ENCODE assay signal across 21 cellular contexts in genomic region chr17:892958-893357, GRCh38.
A peak's percentile ranks its signal among the peaks of the same experiment; 100 is the strongest.
DNase-seq lines count a peak whose midpoint lies in the region; ATAC-seq, FAIRE-seq and TF ChIP-seq lines count a peak whose summit lies in the region.
"Had no signal": no experiment of that assay in that cellular context is flagged by ENCODE, and none has a peak within 500 bp of the region (broad histone marks: within the 10 kb centered on the region; RNA-seq: fewer than 3 reads in every experiment).

No MANE protein-coding gene starts in this region.

- no peak for TF ChIP-seq POLR2A in gastrocnemius medialis (IDR thresholded peaks at IDR 0.05)

- TF ChIP-seq CTCF in keratinocyte (optimal IDR thresholded peaks at IDR 0.05 in 1 of 3, IDR thresholded peaks at IDR 0.05 in 1 of 3, conservative IDR thresholded peaks at IDR 0.05 in 1 of 3; ENCODE audit: extremely low read depth in 1 of 3, insufficient read depth in 2 of 3, low read length in 3 of 3) (no peak), gastrocnemius medialis (IDR thresholded peaks at IDR 0.05 in 4 of 5, conservative IDR thresholded peaks at IDR 0.05 in 1 of 5) (no peak)

- H3K4me1 ChIP-seq in keratinocyte (ENCODE audit: control insufficient read depth, extremely low read depth, insufficient read depth, low read length) (peaks cover 9% of the 10 kb centered on the region), gastrocnemius medialis (peaks cover 18 to 28% of the 10 kb centered on the region in 2 donors)

- H3K9ac ChIP-seq in keratinocyte (ENCODE audit: control insufficient read depth, extremely low read depth, insufficient read depth, low read length): peak overlapping the region; percentile 22
- H3K9ac ChIP-seq: BLaER1 treated with 17β-estradiol and CSF1 and Interleukin-3, amounts not matched to agents 10 nM and 100 nM; GM23248 had no signal

- H3K4me2 ChIP-seq in keratinocyte (ENCODE audit: control insufficient read depth, extremely low read depth, insufficient read depth, low read depth, low read length): peak overlapping the region; percentile 5

- no peaks in the 10 kb centered on the region for H3K9me1 ChIP-seq in keratinocyte (ENCODE audit: control insufficient read depth, extremely low read depth, insufficient read depth, low read length)

- intact Hi-C loops in left ventricle myocardium superior (cut with micrococcal nuclease): no loop called here
- intact Hi-C loops in Right ventricle myocardium inferior (cut with DNase I): no loop called here
- intact Hi-C loops in gastrocnemius medialis (cut with DNase I; ENCODE audit: low total_unique reads): no loop called here

- H3K27ac ChIP-seq in keratinocyte (ENCODE audit: control insufficient read depth, insufficient read depth, low read length) (no peak overlapping the region), gastrocnemius medialis (peak overlapping the region in 3 of 4 donors; percentile 26 to 50 (median 33))
- H3K27ac ChIP-seq: BLaER1 treated with 17β-estradiol and CSF1 and Interleukin-3, amounts not matched to agents 10 nM and 100 nM; GM23248; HL-60 had no signal

- peaks cover 14% of the 10 kb centered on the region for H4K20me1 ChIP-seq in keratinocyte (ENCODE audit: control insufficient read depth, extremely low read depth, insufficient read depth, low read length)

- no peaks in the 10 kb centered on the region for H3K27me3 ChIP-seq in keratinocyte (ENCODE audit: control insufficient read depth, extremely low read depth, insufficient read depth, low read length)
- H3K27me3 ChIP-seq in gastrocnemius medialis: no peaks in the 10 kb centered on the region

- no peak overlapping the region for H2AFZ ChIP-seq in keratinocyte (ENCODE audit: control insufficient read depth, low read length)
- H2AFZ ChIP-seq: GM23248 had no signal

- peaks cover 71% of the 10 kb centered on the region for H3K79me2 ChIP-seq in keratinocyte (ENCODE audit: control insufficient read depth, insufficient read depth, low read length)

- in situ Hi-C loops in gastrocnemius medialis (cut with MboI; ENCODE audit: low sequenced_read_pairs in 4 of 4): no loop called here

- H3K36me3 ChIP-seq in keratinocyte (ENCODE audit: control insufficient read depth in 2 of 2, extremely low read depth in 1 of 2, insufficient read depth in 2 of 2, low read length in 2 of 2) (peaks cover 3 to 4% of the 10 kb centered on the region in 2 experiments), gastrocnemius medialis (no peaks in the 10 kb centered on the region)

- H3K9me3 ChIP-seq in keratinocyte (ENCODE audit: control insufficient read depth, low read depth, low read length) (no peaks in the 10 kb centered on the region), gastrocnemius medialis (no peaks in the 10 kb centered on the region)
- H3K9me3 ChIP-seq: BLaER1 treated with 17β-estradiol and CSF1 and Interleukin-3, amounts not matched to agents 10 nM and 100 nM had no signal

- H3K4me3 ChIP-seq in keratinocyte (ENCODE audit: control insufficient read depth in 2 of 3, extremely low read depth in 1 of 3, insufficient read depth in 2 of 3, low read depth in 1 of 3, low read length in 3 of 3) (no peak overlapping the region), gastrocnemius medialis (no peak overlapping the region)
- H3K4me3 ChIP-seq: BLaER1 treated with 17β-estradiol and CSF1 and Interleukin-3, amounts not matched to agents 10 nM and 100 nM; GM23248 had no signal

- DNase-seq in left ventricle myocardium superior (peak; percentile 7), Right ventricle myocardium inferior (ENCODE audit: missing footprints) (no peak), keratinocyte (ENCODE audit: low read depth, low spot score) (no peak), gastrocnemius medialis (no peak), NCI-H2107 (lab: John Stamatoyannopoulos, UW) (no peak), epidermal melanocyte (ENCODE audit: insufficient read length, low spot score) (no peak)
- DNase-seq: 8988T; AML-193; Calu3; CD4-positive, alpha-beta T cell; DMS153; DMS79 treated with DMSO at 0.1 percent for 48 hours; EL; GDM1; GM23248 had no signal

- dilution Hi-C loops in keratinocyte (cut with MboI; ENCODE audit: extremely low pct_ligation_motif_present, low sequenced_read_pairs): no loop called here

- ATAC-seq in left ventricle myocardium superior (no peak), Right ventricle myocardium inferior (no peak), gastrocnemius medialis (no peak), GM19455 (IDR thresholded peaks at IDR 0.05; ENCODE audit: unreplicated experiment) (no peak)
- ATAC-seq: HCT116 had no signal

- FAIRE-seq in keratinocyte (lab: Jason Lieb, UNC): no peak
- FAIRE-seq: GM12892, H54 had no signal
